Comparison of ENCODE assay signal across 20 cellular contexts in genomic region chr2:120871881-120872620, GRCh38.
"Had no signal": no experiment of that assay in that cellular context is flagged by ENCODE, and none has a peak within 500 bp of the region (broad histone marks: within the 10 kb centered on the region; RNA-seq: fewer than 3 reads in every experiment).

No MANE protein-coding gene starts in this region.

- DNase-seq: activated CD4-positive, alpha-beta T cell treated with anti-CD3 and anti-CD28 coated beads for 36 hours; activated CD8-positive, alpha-beta memory T cell treated with anti-CD3 and anti-CD28 coated beads, Interleukin-2, amount 50 U/mL, for 48 hours; activated CD8-positive, alpha-beta T cell treated with anti-CD3 and anti-CD28 coated beads for 36 hours; activated naive CD4-positive, alpha-beta T cell treated with anti-CD3 and anti-CD28 coated beads, Interleukin-2, amount 50 U/mL, for 16 hours; activated naive CD8-positive, alpha-beta T cell treated with anti-CD3 and anti-CD28 coated beads, Interleukin-2, amount 10 ng/mL, durations not matched to agents 7 days and 5 days; activated T-cell treated with anti-CD3 and anti-CD28 coated beads, Interleukin-2, amount 50 U/mL, for 1 hour; adrenal gland; anterior cingulate cortex; NCI-H1092; NCI-H1436; NCI-H1694 treated with DMSO at 0.1 percent for 48 hours; NCI-H2029 treated with DMSO at 0.1 percent for 48 hours; PC-3; SHP77 treated with DMSO at 0.1 percent for 48 hours; T-helper 1 cell; WERI-Rb-1 had no signal

- H3K27me3 Mint-ChIP-seq: brain had no signal

- FAIRE-seq: RCC 7860 had no signal

- H3K27ac ChIP-seq: adrenal gland, cardiac muscle cell, KMS-11, WERI-Rb-1 had no signal

- H3K36me3 ChIP-seq: adrenal gland, cardiac muscle cell, WERI-Rb-1 had no signal

- ATAC-seq: activated CD4-positive, alpha-beta T cell treated with anti-CD3 and anti-CD28 coated beads for 36 hours; activated CD8-positive, alpha-beta T cell treated with anti-CD3 and anti-CD28 coated beads for 36 hours; PC-3 had no signal

- H3K4me3 ChIP-seq: adrenal gland, cardiac muscle cell had no signal

- H3K9me3 ChIP-seq: adrenal gland had no signal

- H3K27ac Mint-ChIP-seq: activated CD4-positive, alpha-beta T cell treated with anti-CD3 and anti-CD28 coated beads for 36 hours; activated CD8-positive, alpha-beta T cell treated with anti-CD3 and anti-CD28 coated beads for 36 hours; activated naive CD8-positive, alpha-beta T cell treated with anti-CD3 and anti-CD28 coated beads, Interleukin-2, amount 10 ng/mL, durations not matched to agents 7 days and 5 days had no signal

- H3K27me3 ChIP-seq: adrenal gland, cardiac muscle cell had no signal

- H3K9me3 Mint-ChIP-seq: activated CD8-positive, alpha-beta T cell treated with anti-CD3 and anti-CD28 coated beads for 36 hours; activated naive CD8-positive, alpha-beta T cell treated with anti-CD3 and anti-CD28 coated beads, Interleukin-2, amount 10 ng/mL, durations not matched to agents 7 days and 5 days had no signal

- H3K4me1 Mint-ChIP-seq: activated CD4-positive, alpha-beta T cell treated with anti-CD3 and anti-CD28 coated beads for 36 hours; activated naive CD8-positive, alpha-beta T cell treated with anti-CD3 and anti-CD28 coated beads, Interleukin-2, amount 10 ng/mL, durations not matched to agents 7 days and 5 days had no signal

- H3K36me3 Mint-ChIP-seq: activated naive CD8-positive, alpha-beta T cell treated with anti-CD3 and anti-CD28 coated beads, Interleukin-2, amount 10 ng/mL, durations not matched to agents 7 days and 5 days; brain had no signal

- H3K4me3 Mint-ChIP-seq: activated CD4-positive, alpha-beta T cell treated with anti-CD3 and anti-CD28 coated beads for 36 hours; activated CD8-positive, alpha-beta T cell treated with anti-CD3 and anti-CD28 coated beads for 36 hours; activated naive CD8-positive, alpha-beta T cell treated with anti-CD3 and anti-CD28 coated beads, Interleukin-2, amount 10 ng/mL, durations not matched to agents 7 days and 5 days; brain had no signal
